10 cellular contexts compared by ENCODE assay signal in the genomic region with DNA sequence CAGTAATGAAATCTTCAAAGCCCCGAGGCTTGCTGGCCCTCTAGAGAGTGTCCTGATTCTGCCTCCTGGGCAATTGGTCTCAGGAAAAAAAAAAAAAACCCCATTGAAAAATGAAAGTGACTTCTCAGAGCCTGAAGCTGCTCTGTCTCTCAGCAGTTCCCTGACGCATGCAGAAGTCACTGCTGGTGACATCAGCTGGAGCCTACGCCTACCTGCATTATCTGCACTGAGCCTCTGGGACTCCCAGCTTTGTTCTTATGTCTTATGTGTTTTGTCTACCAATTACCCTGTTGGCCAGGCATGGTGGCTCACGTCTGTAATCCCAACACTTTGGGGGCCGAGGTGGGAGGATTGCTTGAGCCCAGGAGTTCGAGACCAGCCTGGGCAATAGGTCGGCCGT. TPM values are rescaled to one million over a fixed set of nuclear protein-coding genes. Genes with fewer than 3 reads are reported as not detected.
A peak's percentile ranks its signal among the peaks of the same experiment; 100 is the strongest.
DNase-seq lines count a peak whose midpoint lies in the region; ATAC-seq and TF ChIP-seq lines count a peak whose summit lies in the region.
"Had no signal": no experiment of that assay in that cellular context is flagged by ENCODE, and none has a peak within 500 bp of the region (broad histone marks: within the 10 kb centered on the region; RNA-seq: fewer than 3 reads in every experiment).

No MANE protein-coding gene starts in this region.

- DNase-seq in DMS153 treated with DMSO at 0.1 percent for 48 hours (lab: John Stamatoyannopoulos, UW; ENCODE audit: unreplicated experiment) (peak; percentile 15), DMS153 (lab: John Stamatoyannopoulos, UW) (no peak), HT-29 (ENCODE audit: low spot score) (peak; percentile 16), astrocyte of the hippocampus (ENCODE audit: low read depth, low spot score) (peak; percentile 19), mucosa of descending colon (no peak), UCSD-AML1 (lab: John Stamatoyannopoulos, UW; ENCODE audit: unreplicated experiment) (no peak)
- DNase-seq in activated CD8-positive, alpha-beta memory T cell treated with anti-CD3 and anti-CD28 coated beads, Interleukin-2, amount 50 U/mL, for 4 hours = no peak
- DNase-seq: NK-92 treated with Interleukin-12 subunit alpha and Interleukin-12 subunit beta, amount 100 ng/mL, for 24 hours had no signal

- no peaks in the 10 kb centered on the region for H3K9me3 ChIP-seq in mucosa of descending colon
- H3K9me3 ChIP-seq: ascending aorta had no signal

- no peaks in the 10 kb centered on the region for H3K36me3 ChIP-seq in mucosa of descending colon (ENCODE audit: low read depth)
- H3K36me3 ChIP-seq: ascending aorta had no signal

- H3K4me1 ChIP-seq in mucosa of descending colon (ENCODE audit: low read depth) = no peaks in the 10 kb centered on the region
- H3K4me1 ChIP-seq: ascending aorta had no signal

- peak; percentile 84 for ATAC-seq in mucosa of descending colon
- ATAC-seq in GM21737 (IDR thresholded peaks at IDR 0.05; ENCODE audit: unreplicated experiment) = no peak

- intact Hi-C loops in mucosa of descending colon (cut with DNase I, micrococcal nuclease) = no loop called here

- no peak overlapping the region for H3K4me3 ChIP-seq in mucosa of descending colon
- H3K4me3 ChIP-seq: ascending aorta had no signal

- TF ChIP-seq CTCF in mucosa of descending colon (IDR thresholded peaks at IDR 0.05) = no peak

RNA-seq across cellular contexts. Expression of gene SLC25A33, which starts 10.1 kb away (rescaled TPM):
- 13.0 and 15.5 TPM in 2 replicates for total RNA-seq in HT-29 (2014; rRNA removed; shearing (Covaris generic))
- 1 to 10 TPM; 4.8 to 5.9 (median 5.7) TPM for total RNA-seq in mucosa of descending colon

RNA-seq across cellular contexts. Expression of gene TMEM201, which starts 59.5 kb away (rescaled TPM):
- total RNA-seq in HT-29 (2014; rRNA removed; shearing (Covaris generic)) = 23.7 and 31.7 TPM in 2 replicates
- total RNA-seq in mucosa of descending colon = 10 to 100 TPM in 1 of 3 donors, 1 to 10 TPM in 2; 8.1 to 12.1 (median 8.4) TPM

Comparison
In these comparisons a context has a peak if more than half of its experiments do, and no peak if none do; other contexts are left out.
1. DNase-seq: peak in DMS153 treated with DMSO at 0.1 percent for 48 hours (single experiment), HT-29 (single experiment) and astrocyte of the hippocampus (single experiment); none in DMS153 (single experiment), mucosa of descending colon (0 of 3), activated CD8-positive, alpha-beta memory T cell treated with anti-CD3 and anti-CD28 coated beads, Interleukin-2, amount 50 U/mL, for 4 hours (single experiment) and UCSD-AML1 (single experiment).